ENCODE assay signal across 20 cellular contexts in genomic region chr2:58803192-58803591, GRCh38.
"Had no signal": no experiment of that assay in that cellular context is flagged by ENCODE, and none has a peak within 500 bp of the region (broad histone marks: within the 10 kb centered on the region; RNA-seq: fewer than 3 reads in every experiment).

No MANE protein-coding gene starts in this region.

- ATAC-seq: activated CD4-positive, CD25-positive, alpha-beta regulatory T cell treated with anti-CD3 and anti-CD28 coated beads, Interleukin-2, amount 50 U/mL, for 24 hours; activated T-cell treated with anti-CD3 and anti-CD28 coated beads, Interleukin-2, amount 50 U/mL, for 72 hours; esophagus mucosa; gastroesophageal sphincter; heart right ventricle; mucosa of descending colon; stimulated activated naive CD8-positive, alpha-beta T cell treated with anti-CD3 and anti-CD28 coated beads, Interleukin-15, Interleukin-2, amounts not matched to agents 100 U/mL and 50 U/mL, for 24 hours had no signal

- H3K4me3 ChIP-seq: adrenal gland, gastroesophageal sphincter, heart right ventricle, left ventricle myocardium inferior, mucosa of descending colon, tibial artery had no signal

- DNase-seq: activated CD4-positive, alpha-beta T cell treated with anti-CD3 and anti-CD28 coated beads, Interleukin-2, amount 50 U/mL, for 1 hour; activated effector memory CD4-positive, alpha-beta T cell treated with anti-CD3 and anti-CD28 coated beads, Interleukin-2, amount 50 U/mL, for 16 hours; activated naive CD4-positive, alpha-beta T cell treated with anti-CD3 and anti-CD28 coated beads, Interleukin-2, amount 50 U/mL, for 16 hours; activated T-cell treated with anti-CD3 and anti-CD28 coated beads, Interleukin-2, amount 50 U/mL, for 72 hours; adrenal gland; cerebellar nuclear complex; effector CD8-positive, alpha-beta T cell; heart right ventricle; immature natural killer cell; kidney glomerular epithelial cell; left ventricle myocardium inferior; mucosa of descending colon; naive B cell; stimulated activated naive CD8-positive, alpha-beta T cell treated with anti-CD3 and anti-CD28 coated beads, Interleukin-15, Interleukin-2, amounts not matched to agents 100 U/mL and 50 U/mL, for 24 hours; substantia nigra; T1000; tibial artery had no signal
